ENCODE assay signal across 19 cellular contexts in genomic region chr9:365451-365850, GRCh38.
A peak's percentile ranks its signal among the peaks of the same experiment; 100 is the strongest.
DNase-seq lines count a peak whose midpoint lies in the region; ATAC-seq and TF ChIP-seq lines count a peak whose summit lies in the region.
"Had no signal": no experiment of that assay in that cellular context is flagged by ENCODE, and none has a peak within 500 bp of the region (broad histone marks: within the 10 kb centered on the region; RNA-seq: fewer than 3 reads in every experiment).

No MANE protein-coding gene starts in this region.

- H3K9ac ChIP-seq in SK-N-MC (ENCODE audit: insufficient read length), result no peak overlapping the region

- peaks cover 4% of the 10 kb centered on the region for H3K4me1 Mint-ChIP-seq in CD8-positive, alpha-beta T cell (ENCODE audit: low read depth)
- peaks cover 5% of the 10 kb centered on the region for H3K4me1 Mint-ChIP-seq in stimulated activated effector memory CD8-positive, alpha-beta T cell treated with anti-CD3 and anti-CD28 coated beads, Interleukin-12 subunit alpha, Interleukin-12 subunit beta, amount 100 ng/mL, for 72 hours
- no peaks in the 10 kb centered on the region for H3K4me1 Mint-ChIP-seq in activated CD8-positive, alpha-beta T cell treated with anti-CD3 and anti-CD28 coated beads, Interleukin-2, amount 10 ng/mL, durations not matched to agents 7 days and 5 days (ENCODE audit: low read depth)

- no peaks in the 10 kb centered on the region for H3K4me1 ChIP-seq in CD8-positive, alpha-beta T cell (ENCODE audit: insufficient read depth, low read length)
- H3K4me1 ChIP-seq: SJSA1 had no signal

- no peak overlapping the region for H3K4me3 ChIP-seq in CD8-positive, alpha-beta T cell (ENCODE audit: low read depth, low read length)
- H3K4me3 ChIP-seq in SK-N-MC, result no peak overlapping the region
- H3K4me3 ChIP-seq: SJSA1 had no signal

- no peak for DNase-seq in CD8-positive, alpha-beta T cell
- DNase-seq in SK-N-MC (ENCODE audit: low read depth, low spot score) (peak; percentile 3), myocyte (ENCODE audit: low read depth) (peak; percentile 71), retina (no peak)
- DNase-seq in stimulated activated effector memory CD8-positive, alpha-beta T cell treated with anti-CD3 and anti-CD28 coated beads, Interleukin-12 subunit alpha, Interleukin-12 subunit beta, amount 100 ng/mL, for 72 hours (ENCODE audit: low spot score in 2 of 2), result no peak
- DNase-seq in activated CD8-positive, alpha-beta T cell treated with anti-CD3 and anti-CD28 coated beads, Interleukin-2, amount 10 ng/mL, durations not matched to agents 7 days and 5 days, result no peak
- DNase-seq: C1 segment of cervical spinal cord, Calu3, DND-41, Karpas-422, NCI-H1092 treated with DMSO at 0.1 percent for 48 hours, NCI-H1436, NCI-H187, NCI-H524 treated with DMSO at 0.1 percent for 48 hours, NCI-H774, PC-3 had no signal

- no peaks in the 10 kb centered on the region for H3K9me3 ChIP-seq in CD8-positive, alpha-beta T cell (ENCODE audit: low read length)
- no peaks in the 10 kb centered on the region for H3K9me3 ChIP-seq in SK-N-MC (ENCODE audit: low read depth, low read length)
- H3K9me3 ChIP-seq: SJSA1 had no signal

- H3K27ac ChIP-seq in CD8-positive, alpha-beta T cell (ENCODE audit: low read depth, low read length), result no peak overlapping the region
- H3K27ac ChIP-seq in SK-N-MC, result no peak overlapping the region
- H3K27ac ChIP-seq: SJSA1 had no signal

- no peak for TF ChIP-seq CTCF in CD8-positive, alpha-beta T cell (IDR thresholded peaks at IDR 0.05)

- CTCF ChIA-PET in CD8-positive, alpha-beta T cell (lab: Charles Lee), result no interaction called here
- CTCF ChIA-PET in activated CD8-positive, alpha-beta T cell treated with anti-CD3 and anti-CD28 coated beads, Interleukin-2, amount 10 ng/mL, durations not matched to agents 7 days and 5 days (lab: Charles Lee), result no interaction called here

- no peaks in the 10 kb centered on the region for H3K9me3 Mint-ChIP-seq in CD8-positive, alpha-beta T cell
- no peaks in the 10 kb centered on the region for H3K9me3 Mint-ChIP-seq in stimulated activated effector memory CD8-positive, alpha-beta T cell treated with anti-CD3 and anti-CD28 coated beads, Interleukin-12 subunit alpha, Interleukin-12 subunit beta, amount 100 ng/mL, for 72 hours
- no peaks in the 10 kb centered on the region for H3K9me3 Mint-ChIP-seq in activated CD8-positive, alpha-beta T cell treated with anti-CD3 and anti-CD28 coated beads, Interleukin-2, amount 10 ng/mL, durations not matched to agents 7 days and 5 days (ENCODE audit: insufficient read depth)

- no peaks in the 10 kb centered on the region for H3K27me3 Mint-ChIP-seq in CD8-positive, alpha-beta T cell (ENCODE audit: low read depth)
- no peaks in the 10 kb centered on the region for H3K27me3 Mint-ChIP-seq in activated CD8-positive, alpha-beta T cell treated with anti-CD3 and anti-CD28 coated beads, Interleukin-2, amount 10 ng/mL, durations not matched to agents 7 days and 5 days (ENCODE audit: low read depth)

- no peak for ATAC-seq in CD8-positive, alpha-beta T cell
- no peak for ATAC-seq in stimulated activated effector memory CD8-positive, alpha-beta T cell treated with anti-CD3 and anti-CD28 coated beads, Interleukin-12 subunit alpha, Interleukin-12 subunit beta, amount 100 ng/mL, for 72 hours
- ATAC-seq in activated CD8-positive, alpha-beta T cell treated with anti-CD3 and anti-CD28 coated beads, Interleukin-2, amount 10 ng/mL, durations not matched to agents 7 days and 5 days, result no peak
- no peak for ATAC-seq in GM21447 (IDR thresholded peaks at IDR 0.05; ENCODE audit: unreplicated experiment)
- ATAC-seq: HepG2, PC-3 had no signal

- H3K27ac Mint-ChIP-seq in CD8-positive, alpha-beta T cell, result peak overlapping the region; percentile 80
- peak overlapping the region; percentile 35 for H3K27ac Mint-ChIP-seq in stimulated activated effector memory CD8-positive, alpha-beta T cell treated with anti-CD3 and anti-CD28 coated beads, Interleukin-12 subunit alpha, Interleukin-12 subunit beta, amount 100 ng/mL, for 72 hours
- H3K27ac Mint-ChIP-seq in activated CD8-positive, alpha-beta T cell treated with anti-CD3 and anti-CD28 coated beads, Interleukin-2, amount 10 ng/mL, durations not matched to agents 7 days and 5 days, result no peak overlapping the region

- POLR2A ChIA-PET in CD8-positive, alpha-beta T cell (lab: Charles Lee), result no interaction called here
- POLR2A ChIA-PET in activated CD8-positive, alpha-beta T cell treated with anti-CD3 and anti-CD28 coated beads, Interleukin-2, amount 10 ng/mL, durations not matched to agents 7 days and 5 days (lab: Charles Lee), result no interaction called here

- no peak overlapping the region for H3K4me3 Mint-ChIP-seq in CD8-positive, alpha-beta T cell
- no peak overlapping the region for H3K4me3 Mint-ChIP-seq in stimulated activated effector memory CD8-positive, alpha-beta T cell treated with anti-CD3 and anti-CD28 coated beads, Interleukin-12 subunit alpha, Interleukin-12 subunit beta, amount 100 ng/mL, for 72 hours
- no peak overlapping the region for H3K4me3 Mint-ChIP-seq in activated CD8-positive, alpha-beta T cell treated with anti-CD3 and anti-CD28 coated beads, Interleukin-2, amount 10 ng/mL, durations not matched to agents 7 days and 5 days

- intact Hi-C loops in CD8-positive, alpha-beta T cell (cut with DNase I, micrococcal nuclease), result loop anchor here in 1 of 2 experiments (10.0 kb wide), 1 partner anchor 49 kb away; no protein-coding TSS in a partner anchor

- peaks cover 43% of the 10 kb centered on the region for H3K36me3 ChIP-seq in CD8-positive, alpha-beta T cell (ENCODE audit: insufficient read depth, low read length)
- no peaks in the 10 kb centered on the region for H3K36me3 ChIP-seq in SK-N-MC (ENCODE audit: insufficient read depth, low read length)
- H3K36me3 ChIP-seq: SJSA1 had no signal

- H3K27me3 ChIP-seq in CD8-positive, alpha-beta T cell (ENCODE audit: insufficient read depth, low read length), result no peaks in the 10 kb centered on the region
- H3K27me3 ChIP-seq: SJSA1 had no signal

- H3K36me3 Mint-ChIP-seq in CD8-positive, alpha-beta T cell, result peaks cover 94% of the 10 kb centered on the region
- H3K36me3 Mint-ChIP-seq in stimulated activated effector memory CD8-positive, alpha-beta T cell treated with anti-CD3 and anti-CD28 coated beads, Interleukin-12 subunit alpha, Interleukin-12 subunit beta, amount 100 ng/mL, for 72 hours, result peaks cover 100% of the 10 kb centered on the region
- peaks cover 90% of the 10 kb centered on the region for H3K36me3 Mint-ChIP-seq in activated CD8-positive, alpha-beta T cell treated with anti-CD3 and anti-CD28 coated beads, Interleukin-2, amount 10 ng/mL, durations not matched to agents 7 days and 5 days (ENCODE audit: low read depth)

Comparison
In these comparisons a context has a peak if more than half of its experiments do, and no peak if none do; other contexts are left out.
1. DNase-seq: peak in SK-N-MC (single experiment) and myocyte (single experiment); none in CD8-positive, alpha-beta T cell (0 of 7), stimulated activated effector memory CD8-positive, alpha-beta T cell treated with anti-CD3 and anti-CD28 coated beads, Interleukin-12 subunit alpha, Interleukin-12 subunit beta, amount 100 ng/mL, for 72 hours (0 of 2), retina (single experiment) and activated CD8-positive, alpha-beta T cell treated with anti-CD3 and anti-CD28 coated beads, Interleukin-2, amount 10 ng/mL, durations not matched to agents 7 days and 5 days (single experiment).